ENCODE assay signal across 10 cellular contexts in the genomic region with DNA sequence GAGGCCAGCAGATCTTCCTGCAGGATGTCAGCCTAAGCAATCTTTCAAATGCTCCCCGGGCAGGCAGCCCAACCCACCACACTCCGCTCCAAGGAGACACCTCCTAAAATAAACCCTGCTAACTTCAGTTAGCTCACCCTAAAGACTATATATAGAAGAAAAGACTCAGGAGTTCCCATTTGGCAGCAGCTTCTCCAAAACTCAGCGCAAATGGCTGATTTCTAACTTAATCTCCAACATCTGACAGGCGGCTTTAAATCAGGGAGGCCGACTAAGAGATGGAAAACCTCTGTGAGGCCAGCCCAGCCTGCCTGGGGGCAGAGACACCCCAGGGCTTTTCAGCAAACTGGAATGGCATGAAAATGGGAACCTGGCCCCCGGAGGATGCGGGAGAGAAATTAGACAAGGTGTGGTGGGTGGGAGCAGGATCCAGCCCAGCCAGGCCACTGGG.
DNase-seq lines count a peak whose midpoint lies in the region; ATAC-seq lines count a peak whose summit lies in the region.
"Had no signal": no experiment of that assay in that cellular context is flagged by ENCODE, and none has a peak within 500 bp of the region (broad histone marks: within the 10 kb centered on the region; RNA-seq: fewer than 3 reads in every experiment).

No MANE protein-coding gene starts in this region.

- H3K9ac ChIP-seq in HUES48 (ENCODE audit: low read depth, low read length) (no peak overlapping the region), stomach smooth muscle (ENCODE audit: low read length in 2 of 2) (peak overlapping the region; percentile 64 to 65)

- H3K27ac ChIP-seq in HUES48 (ENCODE audit: low read depth, low read length): peak overlapping the region; percentile 44
- H3K27ac ChIP-seq in caudate nucleus (ENCODE audit: low read depth, low read length): peak overlapping the region; percentile 26
- peak overlapping the region; percentile 80 for H3K27ac ChIP-seq in stomach smooth muscle (ENCODE audit: low read length)

- no peaks in the 10 kb centered on the region for H3K9me3 Mint-ChIP-seq in memory B cell

- no peaks in the 10 kb centered on the region for H3K27me3 Mint-ChIP-seq in memory B cell

- H3K9me3 ChIP-seq in HUES48 (ENCODE audit: control insufficient read depth, insufficient read depth, low read length) (no peaks in the 10 kb centered on the region), stomach smooth muscle (ENCODE audit: control insufficient read depth in 2 of 2, low read length in 2 of 2) (no peaks in the 10 kb centered on the region)

- H3K4me1 ChIP-seq in HUES48 (ENCODE audit: control insufficient read depth, insufficient read depth, low read length) (peaks cover 51% of the 10 kb centered on the region), stomach smooth muscle (ENCODE audit: control insufficient read depth, insufficient read depth, low read length) (peaks cover 67% of the 10 kb centered on the region)

- H3K36me3 Mint-ChIP-seq in memory B cell: peaks cover 2% of the 10 kb centered on the region

- H3K27me3 ChIP-seq in HUES48 (ENCODE audit: control insufficient read depth, insufficient read depth, low read length): no peaks in the 10 kb centered on the region
- no peaks in the 10 kb centered on the region for H3K27me3 ChIP-seq in stomach smooth muscle (ENCODE audit: control insufficient read depth in 1 of 2, insufficient read depth in 2 of 2, low read length in 2 of 2)

- H3K4me3 Mint-ChIP-seq in memory B cell: peak overlapping the region; percentile 29

- H3K36me3 ChIP-seq in HUES48 (ENCODE audit: control insufficient read depth, insufficient read depth, low read length) (no peaks in the 10 kb centered on the region), stomach smooth muscle (ENCODE audit: control insufficient read depth in 2 of 2, insufficient read depth in 2 of 2, low read length in 2 of 2) (no peaks in the 10 kb centered on the region)

- H3K4me1 Mint-ChIP-seq in memory B cell: peaks cover 47% of the 10 kb centered on the region

- ATAC-seq in memory B cell (ENCODE audit: low read depth): no peak
- ATAC-seq in HG03354 (IDR thresholded peaks at IDR 0.05; ENCODE audit: poor library complexity, severe bottlenecking, unreplicated experiment): no peak
- no peak for ATAC-seq in HG02981 (IDR thresholded peaks at IDR 0.05; ENCODE audit: unreplicated experiment)
- no peak for ATAC-seq in GM18861 (IDR thresholded peaks at IDR 0.05; ENCODE audit: unreplicated experiment)

- no peak overlapping the region for H3K4me3 ChIP-seq in HUES48 (ENCODE audit: low read depth, low read length)
- peak overlapping the region; percentile 5 to 52 for H3K4me3 ChIP-seq in stomach smooth muscle (ENCODE audit: low read length in 2 of 2)

- peak overlapping the region; percentile 97 for H3K27ac Mint-ChIP-seq in memory B cell

- peak in 19 of 61 donors; percentile 4 to 68 (median 21) for DNase-seq in caudate nucleus (lab: John Stamatoyannopoulos, UW)
- DNase-seq in memory B cell (ENCODE audit: low spot score in 2 of 2): no peak
- DNase-seq in kidney tubule cell (ENCODE audit: low spot score): no peak
- DNase-seq: effector CD8-positive, alpha-beta T cell; NCI-H1436 had no signal

Comparison
In these comparisons a context has a peak if more than half of its experiments do, and no peak if none do; other contexts are left out.
1. H3K27ac ChIP-seq: peak in every context shown above with its lines; median percentile 80 in stomach smooth muscle; 44 in HUES48; 26 in caudate nucleus.